14 cellular contexts compared by ENCODE assay signal in the genomic region with DNA sequence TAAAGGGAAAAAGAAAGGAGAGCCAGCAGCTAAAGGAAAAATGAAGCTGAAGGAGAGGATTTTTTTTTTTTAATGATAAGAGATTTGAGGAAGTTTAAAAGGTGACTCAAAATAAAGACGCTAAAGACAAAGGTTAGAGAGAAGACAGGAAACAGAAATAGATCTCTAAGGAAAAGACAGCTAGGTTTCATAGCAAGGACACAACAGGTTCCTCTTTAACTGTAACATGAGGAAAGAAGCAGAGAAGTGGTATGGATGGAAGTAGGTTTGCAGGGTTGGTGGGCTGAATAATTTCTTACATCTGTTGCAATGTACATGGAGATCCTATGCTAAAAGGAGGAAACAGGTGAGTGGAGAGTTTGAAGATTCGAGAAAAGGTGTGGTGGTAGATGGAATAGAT.
"Had no signal": no experiment of that assay in that cellular context is flagged by ENCODE, and none has a peak within 500 bp of the region (broad histone marks: within the 10 kb centered on the region; RNA-seq: fewer than 3 reads in every experiment).

No MANE protein-coding gene starts in this region.

- DNase-seq: activated CD4-positive, CD25-positive, alpha-beta regulatory T cell treated with anti-CD3 and anti-CD28 coated beads, Interleukin-2, amount 50 U/mL, for 72 hours; activated effector memory CD4-positive, alpha-beta T cell treated with Interleukin-2 at 50 U/mL for 16 hours; adrenal gland; foreskin melanocyte; immature natural killer cell; naive B cell; pancreas; stimulated activated naive CD8-positive, alpha-beta T cell treated with anti-CD3 and anti-CD28 coated beads, Interleukin-15, amount 100 ng/mL, for 72 hours; upper lobe of left lung had no signal

- H3K9me3 ChIP-seq: adrenal gland, pancreas, upper lobe of left lung had no signal

- H3K4me1 Mint-ChIP-seq: immature natural killer cell had no signal

- H3K4me3 Mint-ChIP-seq: activated naive CD4-positive, alpha-beta T cell treated with anti-CD3 and anti-CD28 coated beads, Interleukin-2, amount 50 U/mL, for 24 hours; immature natural killer cell; naive B cell; stimulated activated naive CD8-positive, alpha-beta T cell treated with anti-CD3 and anti-CD28 coated beads, Interleukin-15, amount 100 ng/mL, for 72 hours; T-helper 2 cell treated with Interferon-gamma antibody and Interleukin-4, amounts not matched to agents 5 μg/mL and 100 μg/mL, for 36 hours had no signal

- H3K27me3 Mint-ChIP-seq: activated naive CD4-positive, alpha-beta T cell treated with anti-CD3 and anti-CD28 coated beads, Interleukin-2, amount 50 U/mL, for 24 hours; naive B cell; stimulated activated naive CD8-positive, alpha-beta T cell treated with anti-CD3 and anti-CD28 coated beads, Interleukin-15, amount 100 ng/mL, for 72 hours had no signal

- ATAC-seq: pancreas; sciatic nerve; stimulated activated naive CD8-positive, alpha-beta T cell treated with anti-CD3 and anti-CD28 coated beads, Interleukin-15, amount 100 ng/mL, for 72 hours had no signal

- H3K27ac Mint-ChIP-seq: activated naive CD4-positive, alpha-beta T cell treated with anti-CD3 and anti-CD28 coated beads, Interleukin-2, amount 50 U/mL, for 24 hours; immature natural killer cell; naive B cell; stimulated activated naive CD8-positive, alpha-beta T cell treated with anti-CD3 and anti-CD28 coated beads, Interleukin-15, amount 100 ng/mL, for 72 hours; T-helper 2 cell treated with Interferon-gamma antibody and Interleukin-4, amounts not matched to agents 5 μg/mL and 100 μg/mL, for 36 hours had no signal

- FAIRE-seq: pancreas had no signal

- H3K9me3 Mint-ChIP-seq: activated naive CD4-positive, alpha-beta T cell treated with anti-CD3 and anti-CD28 coated beads, Interleukin-2, amount 50 U/mL, for 24 hours; immature natural killer cell; naive B cell; stimulated activated naive CD8-positive, alpha-beta T cell treated with anti-CD3 and anti-CD28 coated beads, Interleukin-15, amount 100 ng/mL, for 72 hours; T-helper 2 cell treated with Interferon-gamma antibody and Interleukin-4, amounts not matched to agents 5 μg/mL and 100 μg/mL, for 36 hours had no signal

- H3K27me3 ChIP-seq: adrenal gland, cardiac muscle cell, pancreas, upper lobe of left lung had no signal

- H3K27ac ChIP-seq: adrenal gland, cardiac muscle cell, epithelial cell of prostate, pancreas, upper lobe of left lung had no signal

- H3K4me1 ChIP-seq: adrenal gland, pancreas, upper lobe of left lung had no signal
